28 cellular contexts compared by ENCODE assay signal in the genomic region with DNA sequence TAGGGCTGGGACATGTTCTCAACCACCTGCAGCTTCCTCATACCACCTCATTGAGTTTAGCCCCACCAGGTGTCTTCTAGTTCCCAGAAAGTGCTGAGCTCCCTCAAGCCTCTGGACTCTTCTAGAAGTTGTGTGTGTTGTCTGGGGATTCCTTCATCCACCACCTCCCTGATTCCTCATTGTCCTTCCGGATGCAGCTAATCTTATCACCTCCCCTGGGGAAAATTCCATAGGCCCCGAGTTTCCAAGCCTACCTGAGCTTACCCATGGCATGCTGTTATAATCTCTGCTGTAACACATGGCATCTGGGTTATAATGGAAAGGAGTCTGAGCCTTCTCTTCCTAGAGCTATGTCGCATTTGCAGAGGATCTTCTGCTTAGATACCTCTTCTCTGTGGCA.
"Had no signal": no experiment of that assay in that cellular context is flagged by ENCODE, and none has a peak within 500 bp of the region (broad histone marks: within the 10 kb centered on the region; RNA-seq: fewer than 3 reads in every experiment).

No MANE protein-coding gene starts in this region.

- H3K4me1 Mint-ChIP-seq: stimulated activated effector memory CD8-positive, alpha-beta T cell treated with anti-CD3 and anti-CD28 coated beads, Interleukin-12 subunit alpha, Interleukin-12 subunit beta, amount 100 ng/mL, for 72 hours; stimulated activated memory B cell treated with anti-CD40 and anti-IgM and Interleukin-4, amounts not matched to agents 10 μg/mL and 1 μg/mL and 100 μg/mL, for 72 hours; stimulated activated naive B cell treated with anti-CD40 and anti-IgM and Interleukin-4, amounts not matched to agents 10 μg/mL and 1 μg/mL and 100 μg/mL, for 72 hours had no signal

- H3K27me3 ChIP-seq: testis, thyroid gland, upper lobe of left lung, uterus, vagina had no signal

- DNase-seq: stimulated activated CD4-positive, alpha-beta T cell treated with anti-CD3 and anti-CD28 coated beads, Interleukin-2, amount 100 ng/mL, for 48 hours; stimulated activated CD4-positive, alpha-beta T cell treated with anti-CD3 and anti-CD28 coated beads, Interleukin-4, amount 100 ng/mL, for 1 hour; stimulated activated CD4-positive, alpha-beta T cell treated with anti-CD3 and anti-CD28 coated beads, Interleukin-4, amount 100 ng/mL, for 24 hours; stimulated activated CD4-positive, alpha-beta T cell treated with anti-CD3 and anti-CD28 coated beads, Interleukin-4, amount 100 ng/mL, for 4 hours; stimulated activated CD8-positive, alpha-beta memory T cell treated with anti-CD3 and anti-CD28 coated beads, Interleukin-4, amount 100 ng/mL, for 48 hours; stimulated activated naive B cell treated with anti-CD40 and anti-IgM and Interleukin-4, amounts not matched to agents 10 μg/mL and 1 μg/mL and 100 μg/mL, for 72 hours; stimulated activated naive CD4-positive, alpha-beta T cell; stimulated activated naive CD4-positive, alpha-beta T cell treated with Interleukin-2 at 50 U/mL for 16 hours; stimulated activated naive CD8-positive, alpha-beta T cell treated with anti-CD3 and anti-CD28 coated beads, Interleukin-15, amount 100 ng/mL, for 72 hours; stimulated activated naive CD8-positive, alpha-beta T cell treated with anti-CD3 and anti-CD28 coated beads, Interleukin-15, Interleukin-2, amounts not matched to agents 100 U/mL and 50 U/mL, for 24 hours; stomach; substantia nigra; testis; thyroid gland; tibial artery; transverse colon; trophoblast cell; upper lobe of left lung; upper lobe of right lung; uterus had no signal

- H3K9me3 Mint-ChIP-seq: stimulated activated effector memory CD8-positive, alpha-beta T cell treated with anti-CD3 and anti-CD28 coated beads, Interleukin-12 subunit alpha, Interleukin-12 subunit beta, amount 100 ng/mL, for 72 hours; stimulated activated memory B cell treated with anti-CD40 and anti-IgM and Interleukin-4, amounts not matched to agents 10 μg/mL and 1 μg/mL and 100 μg/mL, for 72 hours; stimulated activated naive B cell treated with anti-CD40 and anti-IgM and Interleukin-4, amounts not matched to agents 10 μg/mL and 1 μg/mL and 100 μg/mL, for 72 hours; stimulated activated naive CD8-positive, alpha-beta T cell treated with anti-CD3 and anti-CD28 coated beads, Interleukin-15, amount 100 ng/mL, for 72 hours; stimulated activated naive CD8-positive, alpha-beta T cell treated with anti-CD3 and anti-CD28 coated beads, Interleukin-15, Interleukin-2, amounts not matched to agents 100 ng/mL and 50 ng/mL, for 24 hours; type B pancreatic cell had no signal

- H3K9me3 ChIP-seq: suprapubic skin, testis, thoracic aorta, thyroid gland, transverse colon, upper lobe of right lung, uterus, vagina had no signal

- H3K4me3 Mint-ChIP-seq: stimulated activated effector memory CD8-positive, alpha-beta T cell treated with anti-CD3 and anti-CD28 coated beads, Interleukin-12 subunit alpha, Interleukin-12 subunit beta, amount 100 ng/mL, for 72 hours; stimulated activated memory B cell treated with anti-CD40 and anti-IgM and Interleukin-4, amounts not matched to agents 10 μg/mL and 1 μg/mL and 100 μg/mL, for 72 hours; stimulated activated naive B cell treated with anti-CD40 and anti-IgM and Interleukin-4, amounts not matched to agents 10 μg/mL and 1 μg/mL and 100 μg/mL, for 72 hours; stimulated activated naive CD8-positive, alpha-beta T cell treated with anti-CD3 and anti-CD28 coated beads, Interleukin-15, amount 100 ng/mL, for 72 hours; stimulated activated naive CD8-positive, alpha-beta T cell treated with anti-CD3 and anti-CD28 coated beads, Interleukin-15, Interleukin-2, amounts not matched to agents 100 ng/mL and 50 ng/mL, for 24 hours; type B pancreatic cell had no signal

- H3K27ac Mint-ChIP-seq: stimulated activated effector memory CD8-positive, alpha-beta T cell treated with anti-CD3 and anti-CD28 coated beads, Interleukin-12 subunit alpha, Interleukin-12 subunit beta, amount 100 ng/mL, for 72 hours; stimulated activated memory B cell treated with anti-CD40 and anti-IgM and Interleukin-4, amounts not matched to agents 10 μg/mL and 1 μg/mL and 100 μg/mL, for 72 hours; stimulated activated naive B cell treated with anti-CD40 and anti-IgM and Interleukin-4, amounts not matched to agents 10 μg/mL and 1 μg/mL and 100 μg/mL, for 72 hours; stimulated activated naive CD8-positive, alpha-beta T cell treated with anti-CD3 and anti-CD28 coated beads, Interleukin-15, Interleukin-2, amounts not matched to agents 100 ng/mL and 50 ng/mL, for 24 hours; type B pancreatic cell had no signal

- H3K27ac ChIP-seq: stomach, suprapubic skin, testis, thoracic aorta, thyroid gland, tibial artery, tibial nerve, transverse colon, upper lobe of left lung, upper lobe of right lung, uterus, vagina had no signal

- H3K36me3 Mint-ChIP-seq: stimulated activated effector memory CD8-positive, alpha-beta T cell treated with anti-CD3 and anti-CD28 coated beads, Interleukin-12 subunit alpha, Interleukin-12 subunit beta, amount 100 ng/mL, for 72 hours; stimulated activated memory B cell treated with anti-CD40 and anti-IgM and Interleukin-4, amounts not matched to agents 10 μg/mL and 1 μg/mL and 100 μg/mL, for 72 hours; stimulated activated naive B cell treated with anti-CD40 and anti-IgM and Interleukin-4, amounts not matched to agents 10 μg/mL and 1 μg/mL and 100 μg/mL, for 72 hours; type B pancreatic cell had no signal

- H3K36me3 ChIP-seq: stomach, suprapubic skin, thoracic aorta, thyroid gland, tibial artery, tibial nerve, transverse colon, upper lobe of left lung, upper lobe of right lung, uterus, vagina had no signal

- H3K4me1 ChIP-seq: stomach, suprapubic skin, testis, thyroid gland, tibial artery, tibial nerve, transverse colon, upper lobe of left lung, upper lobe of right lung, uterus, vagina had no signal

- H3K27me3 Mint-ChIP-seq: stimulated activated naive CD8-positive, alpha-beta T cell treated with anti-CD3 and anti-CD28 coated beads, Interleukin-15, Interleukin-2, amounts not matched to agents 100 ng/mL and 50 ng/mL, for 24 hours had no signal

- H3K4me3 ChIP-seq: stomach, suprapubic skin, testis, thoracic aorta, thyroid gland, tibial artery, tibial nerve, transverse colon, upper lobe of left lung, upper lobe of right lung, uterus, vagina had no signal

- ATAC-seq: stimulated activated effector memory CD8-positive, alpha-beta T cell treated with anti-CD3 and anti-CD28 coated beads, Interleukin-12 subunit alpha, Interleukin-12 subunit beta, amount 100 ng/mL, for 72 hours; stimulated activated memory B cell treated with anti-CD40 and anti-IgM and Interleukin-4, amounts not matched to agents 10 μg/mL and 1 μg/mL and 100 μg/mL, for 72 hours; stimulated activated naive B cell treated with anti-CD40 and anti-IgM and Interleukin-4, amounts not matched to agents 10 μg/mL and 1 μg/mL and 100 μg/mL, for 72 hours; stimulated activated naive CD8-positive, alpha-beta T cell treated with anti-CD3 and anti-CD28 coated beads, Interleukin-15, amount 100 ng/mL, for 72 hours; stimulated activated naive CD8-positive, alpha-beta T cell treated with anti-CD3 and anti-CD28 coated beads, Interleukin-15, Interleukin-2, amounts not matched to agents 100 U/mL and 50 U/mL, for 24 hours; upper lobe of right lung had no signal
